Comparison of ENCODE assay signal across 25 cellular contexts in the genomic region with DNA sequence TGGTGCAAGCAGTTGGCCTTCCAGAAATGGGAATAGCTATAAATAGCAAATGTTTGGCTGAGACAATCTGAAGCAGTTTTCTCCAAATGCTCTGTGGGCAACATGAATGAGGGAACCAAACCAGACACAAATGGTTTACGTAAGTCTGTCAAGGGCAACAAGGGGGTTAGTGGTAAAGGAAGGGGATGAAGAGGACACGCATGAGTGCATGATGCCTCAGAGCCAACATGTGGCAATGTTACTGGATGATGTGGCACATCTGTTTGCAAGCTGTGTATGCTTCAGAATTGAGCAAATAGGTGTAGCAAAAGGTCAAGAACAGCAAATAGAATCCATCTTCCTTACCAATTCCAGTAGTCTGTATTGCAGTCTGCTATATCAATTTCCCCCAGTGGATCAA.
DNase-seq lines count a peak whose midpoint lies in the region; ATAC-seq, FAIRE-seq and TF ChIP-seq lines count a peak whose summit lies in the region.
"Had no signal": no experiment of that assay in that cellular context is flagged by ENCODE, and none has a peak within 500 bp of the region (broad histone marks: within the 10 kb centered on the region; RNA-seq: fewer than 3 reads in every experiment).

No MANE protein-coding gene starts in this region.

- no peak overlapping the region for H3K27ac ChIP-seq in Peyer's patch
- H3K27ac ChIP-seq: A549, hepatocyte, sigmoid colon, transverse colon had no signal

- H3K36me3 Mint-ChIP-seq in T-helper 2 cell treated with Interferon-gamma antibody and Interleukin-4, amounts not matched to agents 5 μg/mL and 100 μg/mL, for 36 hours (ENCODE audit: low read depth) = no peaks in the 10 kb centered on the region

- H3K27me3 Mint-ChIP-seq in T-helper 2 cell treated with Interferon-gamma antibody and Interleukin-4, amounts not matched to agents 5 μg/mL and 100 μg/mL, for 36 hours (ENCODE audit: low read depth) = peaks cover 3% of the 10 kb centered on the region
- H3K27me3 Mint-ChIP-seq: dendritic cell treated with granulocyte-macrophage colony-stimulating factor and Interleukin-4, amounts not matched to agents 40 ng/mL and 50 ng/mL, for 4 days had no signal

- no peaks in the 10 kb centered on the region for H3K36me3 ChIP-seq in Peyer's patch
- H3K36me3 ChIP-seq: sigmoid colon, transverse colon had no signal

- H3K27ac Mint-ChIP-seq in T-helper 2 cell treated with Interferon-gamma antibody and Interleukin-4, amounts not matched to agents 5 μg/mL and 100 μg/mL, for 36 hours = no peak overlapping the region
- H3K27ac Mint-ChIP-seq: dendritic cell treated with granulocyte-macrophage colony-stimulating factor and Interleukin-4, amounts not matched to agents 40 ng/mL and 50 ng/mL, for 4 days; WTC11 had no signal

- TF ChIP-seq CTCF in Peyer's patch (IDR thresholded peaks at IDR 0.05) = no peak

- ATAC-seq in HG03520 (IDR thresholded peaks at IDR 0.05; ENCODE audit: unreplicated experiment) = no peak
- ATAC-seq: A549, WTC11 had no signal

- peak; percentile 13 for FAIRE-seq in GM12891 (lab: Jason Lieb, UNC)
- FAIRE-seq: A549, GM18507 had no signal

- H3K9me3 ChIP-seq in Peyer's patch = no peaks in the 10 kb centered on the region
- H3K9me3 ChIP-seq: A549, sigmoid colon, SK-N-SH, transverse colon had no signal

- TF ChIP-seq POLR2A in GM12891 (IDR thresholded peaks at IDR 0.05; ENCODE audit: low read depth, low read length) (no peak), Peyer's patch (IDR thresholded peaks at IDR 0.05) (no peak)

- H3K4me3 ChIP-seq in Peyer's patch = no peak overlapping the region
- H3K4me3 ChIP-seq: A549, hepatocyte, sigmoid colon, transverse colon had no signal

- no peaks in the 10 kb centered on the region for H3K4me1 ChIP-seq in Peyer's patch
- H3K4me1 ChIP-seq: A549, sigmoid colon, transverse colon had no signal

- H3K9me3 Mint-ChIP-seq in T-helper 2 cell treated with Interferon-gamma antibody and Interleukin-4, amounts not matched to agents 5 μg/mL and 100 μg/mL, for 36 hours = no peaks in the 10 kb centered on the region

- H3K27me3 ChIP-seq in Peyer's patch = no peaks in the 10 kb centered on the region
- H3K27me3 ChIP-seq: hepatocyte, sigmoid colon, transverse colon had no signal

- H3K4me3 Mint-ChIP-seq in T-helper 2 cell treated with Interferon-gamma antibody and Interleukin-4, amounts not matched to agents 5 μg/mL and 100 μg/mL, for 36 hours = no peak overlapping the region
- H3K4me3 Mint-ChIP-seq: dendritic cell treated with granulocyte-macrophage colony-stimulating factor and Interleukin-4, amounts not matched to agents 40 ng/mL and 50 ng/mL, for 4 days; WTC11 had no signal

- no peaks in the 10 kb centered on the region for H3K4me1 Mint-ChIP-seq in T-helper 2 cell treated with Interferon-gamma antibody and Interleukin-4, amounts not matched to agents 5 μg/mL and 100 μg/mL, for 36 hours (ENCODE audit: low read depth)
- H3K4me1 Mint-ChIP-seq: WTC11 had no signal

- DNase-seq in AG08395 (ENCODE audit: low spot score) = peak; percentile 79
- DNase-seq in GM12891 (ENCODE audit: insufficient read length, low spot score) = no peak
- DNase-seq in SKM-1 treated with dmso at 0.1 percent for 144 hours (lab: John Stamatoyannopoulos, UW; ENCODE audit: unreplicated experiment) = peak; percentile 83
- peak; percentile 56 for DNase-seq in fibroblast of the conjunctiva (ENCODE audit: low read depth)
- DNase-seq in GM19240 (ENCODE audit: insufficient read length, low spot score) = no peak
- no peak for DNase-seq in T-helper 2 cell treated with Interferon-gamma antibody and Interleukin-4, amounts not matched to agents 5 μg/mL and 100 μg/mL, for 36 hours (ENCODE audit: low spot score)
- no peak for DNase-seq in Peyer's patch
- DNase-seq: activated effector memory CD4-positive, alpha-beta T cell treated with Interleukin-2 at 50 U/mL for 16 hours; aorta; Calu3; erythroblast; kidney glomerular epithelial cell; midbrain; NCI-H187; NCI-H510A; nucleus accumbens; sigmoid colon; SK-N-SH; transverse colon had no signal

TF ChIP-seq in GM12891, 5 proteins besides CTCF, POLR2A, EP300 and RAD21:
- TF ChIP-seq TAF1 (IDR thresholded peaks at IDR 0.05; ENCODE audit: low read depth, low read length) (no peak), POLR2AphosphoS5 (IDR thresholded peaks at IDR 0.05; ENCODE audit: low read depth, low read length) (no peak), SPI1 (IDR thresholded peaks at IDR 0.05; ENCODE audit: low read depth, low read length) (no peak), PAX5 (IDR thresholded peaks at IDR 0.05; ENCODE audit: insufficient read depth, low read length, severe bottlenecking) (no peak), POU2F2 (IDR thresholded peaks at IDR 0.05; ENCODE audit: low read depth, low read length) (no peak)

Comparison
In these comparisons a context has a peak if more than half of its experiments do, and no peak if none do; other contexts are left out.
1. DNase-seq: peak in AG08395 (single experiment), SKM-1 treated with dmso at 0.1 percent for 144 hours (single experiment) and fibroblast of the conjunctiva (single experiment); none in GM12891 (single experiment), GM19240 (single experiment), T-helper 2 cell treated with Interferon-gamma antibody and Interleukin-4, amounts not matched to agents 5 μg/mL and 100 μg/mL, for 36 hours (single experiment) and Peyer's patch (0 of 3).